In genomic region chr16:3101018-3101840, GRCh38 we compare ENCODE assay signal across 7 cellular contexts. TPM values are rescaled to one million over a fixed set of nuclear protein-coding genes. Genes with fewer than 3 reads are reported as not detected.
A peak's percentile ranks its signal among the peaks of the same experiment; 100 is the strongest.
DNase-seq lines count a peak whose midpoint lies in the region; ATAC-seq and TF ChIP-seq lines count a peak whose summit lies in the region.

No MANE protein-coding gene starts in this region.

- no peaks in the 10 kb centered on the region for H3K9me3 Mint-ChIP-seq in activated CD4-positive, alpha-beta memory T cell treated with anti-CD3 and anti-CD28 coated beads for 36 hours
- H3K9me3 Mint-ChIP-seq in stimulated activated effector memory CD8-positive, alpha-beta T cell treated with anti-CD3 and anti-CD28 coated beads, Interleukin-12 subunit alpha, Interleukin-12 subunit beta, amount 100 ng/mL, for 72 hours = no peaks in the 10 kb centered on the region

- H3K36me3 Mint-ChIP-seq in activated CD4-positive, alpha-beta memory T cell treated with anti-CD3 and anti-CD28 coated beads for 36 hours = no peaks in the 10 kb centered on the region
- peaks cover 7% of the 10 kb centered on the region for H3K36me3 Mint-ChIP-seq in stimulated activated effector memory CD8-positive, alpha-beta T cell treated with anti-CD3 and anti-CD28 coated beads, Interleukin-12 subunit alpha, Interleukin-12 subunit beta, amount 100 ng/mL, for 72 hours

- ATAC-seq in foreskin keratinocyte (no peak), GM18511 (IDR thresholded peaks at IDR 0.05; ENCODE audit: unreplicated experiment) (no peak), GM21381 (IDR thresholded peaks at IDR 0.05; ENCODE audit: unreplicated experiment) (no peak)
- ATAC-seq in stimulated activated effector memory CD8-positive, alpha-beta T cell treated with anti-CD3 and anti-CD28 coated beads, Interleukin-12 subunit alpha, Interleukin-12 subunit beta, amount 100 ng/mL, for 72 hours = no peak

- H3K27me3 ChIP-seq in foreskin keratinocyte = no peaks in the 10 kb centered on the region

- peak; percentile 8 for DNase-seq in GDM1 (lab: John Stamatoyannopoulos, UW)
- peak; percentile 36 for DNase-seq in LoVo (ENCODE audit: low spot score)
- peak; percentile 71 for DNase-seq in activated CD4-positive, alpha-beta memory T cell treated with anti-CD3 and anti-CD28 coated beads for 36 hours
- no peak for DNase-seq in foreskin keratinocyte
- DNase-seq in stimulated activated effector memory CD8-positive, alpha-beta T cell treated with anti-CD3 and anti-CD28 coated beads, Interleukin-12 subunit alpha, Interleukin-12 subunit beta, amount 100 ng/mL, for 72 hours (ENCODE audit: low spot score in 2 of 2) = peak; percentile 39 to 76

- H3K27ac ChIP-seq in foreskin keratinocyte = no peak overlapping the region

- H3K4me1 ChIP-seq in foreskin keratinocyte = no peaks in the 10 kb centered on the region

- TF ChIP-seq CTCF in foreskin keratinocyte (conservative IDR thresholded peaks at IDR 0.05) = peak; percentile 59

- H3K4me3 Mint-ChIP-seq in activated CD4-positive, alpha-beta memory T cell treated with anti-CD3 and anti-CD28 coated beads for 36 hours = peak overlapping the region; percentile 79
- H3K4me3 Mint-ChIP-seq in stimulated activated effector memory CD8-positive, alpha-beta T cell treated with anti-CD3 and anti-CD28 coated beads, Interleukin-12 subunit alpha, Interleukin-12 subunit beta, amount 100 ng/mL, for 72 hours = peak overlapping the region; percentile 81

- intact Hi-C loops in activated CD4-positive, alpha-beta memory T cell treated with anti-CD3 and anti-CD28 coated beads for 36 hours (cut with micrococcal nuclease) = loop anchor here (2.0 kb wide), 2 partner anchors 52 to 78 kb away; partner anchors contain the start of gene HCFC1R1

- H3K27me3 Mint-ChIP-seq in activated CD4-positive, alpha-beta memory T cell treated with anti-CD3 and anti-CD28 coated beads for 36 hours = no peaks in the 10 kb centered on the region

- POLR2A ChIA-PET in activated CD4-positive, alpha-beta memory T cell treated with anti-CD3 and anti-CD28 coated beads for 36 hours (lab: Charles Lee) = interaction anchor here (0.9 to 1.1 kb wide), 3 partner anchors 27 to 34 kb away, joined by 4 to 5 read pairs (median 4); partner anchors contain the start of gene ZNF213

- H3K27ac Mint-ChIP-seq in activated CD4-positive, alpha-beta memory T cell treated with anti-CD3 and anti-CD28 coated beads for 36 hours = peak overlapping the region; percentile 92
- H3K27ac Mint-ChIP-seq in stimulated activated effector memory CD8-positive, alpha-beta T cell treated with anti-CD3 and anti-CD28 coated beads, Interleukin-12 subunit alpha, Interleukin-12 subunit beta, amount 100 ng/mL, for 72 hours = peak overlapping the region; percentile 89

- peaks cover 37% of the 10 kb centered on the region for H3K4me1 Mint-ChIP-seq in activated CD4-positive, alpha-beta memory T cell treated with anti-CD3 and anti-CD28 coated beads for 36 hours (ENCODE audit: low read depth)
- H3K4me1 Mint-ChIP-seq in stimulated activated effector memory CD8-positive, alpha-beta T cell treated with anti-CD3 and anti-CD28 coated beads, Interleukin-12 subunit alpha, Interleukin-12 subunit beta, amount 100 ng/mL, for 72 hours = peaks cover 49% of the 10 kb centered on the region

- CTCF ChIA-PET in activated CD4-positive, alpha-beta memory T cell treated with anti-CD3 and anti-CD28 coated beads for 36 hours (lab: Charles Lee) = interaction anchor here (0.6 to 13.1 kb wide), 17 partner anchors 9 to 71 kb away, joined by 3 to 266 read pairs (median 4); partner anchors contain the start of gene ZNF205

RNA-seq across cellular contexts. Expression of gene ZSCAN10, which starts 2.1 kb away (rescaled TPM):
- under 1 TPM in 1 of 2 experiments, not detected in 1; 0.19 TPM for total RNA-seq in activated CD4-positive, alpha-beta memory T cell treated with anti-CD3 and anti-CD28 coated beads for 36 hours
- not detected in 2 replicates for total RNA-seq in foreskin keratinocyte
- not detected in 2 replicates for polyA plus RNA-seq in foreskin keratinocyte

RNA-seq across cellular contexts. Expression of gene ZNF205, which starts 11.2 kb away (rescaled TPM):
- total RNA-seq in activated CD4-positive, alpha-beta memory T cell treated with anti-CD3 and anti-CD28 coated beads for 36 hours = under 1 TPM in 1 of 2 experiments, not detected in 1; 0.21 TPM
- 16.7 and 17.2 TPM in 2 replicates for total RNA-seq in foreskin keratinocyte
- 17.0 and 19.1 TPM in 2 replicates for polyA plus RNA-seq in foreskin keratinocyte

RNA-seq across cellular contexts. Expression of gene ZNF213, which starts 33.6 kb away (rescaled TPM):
- total RNA-seq in activated CD4-positive, alpha-beta memory T cell treated with anti-CD3 and anti-CD28 coated beads for 36 hours = 1 to 10 TPM; 9.0 TPM
- 4.4 and 5.4 TPM in 2 replicates for total RNA-seq in foreskin keratinocyte
- polyA plus RNA-seq in foreskin keratinocyte = 5.7 and 6.5 TPM in 2 replicates

RNA-seq across cellular contexts. Expression of gene IL32, which starts 35.8 kb away (rescaled TPM):
- total RNA-seq in activated CD4-positive, alpha-beta memory T cell treated with anti-CD3 and anti-CD28 coated beads for 36 hours = 1,000 to 10,000 TPM; 2,504 to 2,532 TPM
- 13.2 and 28.3 TPM in 2 replicates for total RNA-seq in foreskin keratinocyte
- 28.4 and 54.3 TPM in 2 replicates for polyA plus RNA-seq in foreskin keratinocyte

RNA-seq across cellular contexts. Expression of gene MMP25, which starts 54.9 kb away (rescaled TPM):
- total RNA-seq in activated CD4-positive, alpha-beta memory T cell treated with anti-CD3 and anti-CD28 coated beads for 36 hours = 1 to 10 TPM; 2.2 TPM
- total RNA-seq in foreskin keratinocyte = 0.35 and 1.8 TPM in 2 replicates
- polyA plus RNA-seq in foreskin keratinocyte = 0.69 and 1.9 TPM in 2 replicates

Comparison
In these comparisons a context has a peak if more than half of its experiments do, and no peak if none do; other contexts are left out.
1. DNase-seq: peak in GDM1 (single experiment), LoVo (single experiment), activated CD4-positive, alpha-beta memory T cell treated with anti-CD3 and anti-CD28 coated beads for 36 hours (single experiment) and stimulated activated effector memory CD8-positive, alpha-beta T cell treated with anti-CD3 and anti-CD28 coated beads, Interleukin-12 subunit alpha, Interleukin-12 subunit beta, amount 100 ng/mL, for 72 hours (2 of 2); none in foreskin keratinocyte (0 of 2).
2. RNA of gene ZNF205, which starts 11.2 kb away (total RNA-seq): 16.7 to 17.2 TPM in foreskin keratinocyte; 0.21 TPM in activated CD4-positive, alpha-beta memory T cell treated with anti-CD3 and anti-CD28 coated beads for 36 hours; every median in the first group is over 10 times any median in the second.